ENCODE assay signal across 1 cellular context in the genomic region with DNA sequence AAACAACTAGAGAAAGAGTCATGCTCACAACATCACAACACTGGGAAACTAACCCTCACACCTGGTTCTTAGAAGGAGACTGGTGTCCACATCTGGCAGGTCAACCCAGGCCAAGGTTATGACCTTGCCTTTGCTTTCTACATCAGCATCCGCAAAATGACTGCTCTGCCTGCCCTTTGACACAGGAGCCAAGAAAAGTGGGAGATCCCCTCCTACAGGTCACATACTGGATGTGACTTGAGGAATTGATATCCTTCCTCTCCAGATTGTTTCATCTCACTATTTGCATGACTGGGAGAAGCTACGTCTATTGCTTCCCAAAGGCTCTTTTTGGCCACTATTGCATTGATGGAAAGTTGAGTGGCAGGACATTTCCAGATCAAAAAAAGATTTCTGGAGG.
TF ChIP-seq lines count a peak whose summit lies in the region.

No MANE protein-coding gene starts in this region.

TF ChIP-seq in H1, 55 proteins besides CTCF, POLR2A, EP300 and RAD21:
- no peak for TF ChIP-seq ATF2 (IDR thresholded peaks at IDR 0.05; ENCODE audit: low read length)
- TF ChIP-seq TEAD4 (IDR thresholded peaks at IDR 0.05; ENCODE audit: low read depth, low read length): no peak
- no peak for TF ChIP-seq RNF2 (IDR thresholded peaks at IDR 0.05; ENCODE audit: borderline replicate concordance, low read depth, low read length, missing control alignments, poor library complexity, severe bottlenecking)
- TF ChIP-seq SIX5 (IDR thresholded peaks at IDR 0.05; ENCODE audit: low read depth, low read length): no peak
- TF ChIP-seq KDM1A (IDR thresholded peaks at IDR 0.05; ENCODE audit: borderline replicate concordance, low read length): no peak
- TF ChIP-seq BCL11A (IDR thresholded peaks at IDR 0.05; ENCODE audit: low read depth in 2 of 2, low read length in 2 of 2): no peak
TF ChIP-seq in H1: peak in this region for 0.
